Comparison of ENCODE assay signal across 10 cellular contexts in the genomic region with DNA sequence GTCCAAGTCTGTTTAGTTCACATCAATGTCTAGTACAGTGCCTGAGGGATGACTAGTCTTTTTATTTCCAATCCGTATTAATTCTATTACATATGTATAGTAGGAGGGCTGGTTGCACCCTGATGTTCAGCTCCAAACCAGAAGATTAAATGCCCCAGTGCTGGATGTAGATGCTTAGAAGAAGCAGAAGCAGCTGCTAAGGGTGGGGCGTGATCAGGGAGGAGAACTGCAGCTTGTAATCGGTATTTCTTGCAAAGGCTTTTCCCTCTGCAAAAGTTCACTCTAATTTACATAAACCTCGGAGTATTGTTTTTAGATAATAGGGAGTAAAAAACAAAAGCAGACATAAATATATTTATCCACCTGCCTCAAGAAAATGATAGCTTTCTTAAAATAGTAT.
DNase-seq lines count a peak whose midpoint lies in the region; ATAC-seq and TF ChIP-seq lines count a peak whose summit lies in the region.
"Had no signal": no experiment of that assay in that cellular context is flagged by ENCODE, and none has a peak within 500 bp of the region (broad histone marks: within the 10 kb centered on the region; RNA-seq: fewer than 3 reads in every experiment).

No MANE protein-coding gene starts in this region.

- no peak overlapping the region for H4K5ac ChIP-seq in mesendoderm (ENCODE audit: low read length)

- no peak overlapping the region for H2BK5ac ChIP-seq in mesendoderm (ENCODE audit: low read length)

- peak overlapping the region; percentile 80 for H3K4me3 Mint-ChIP-seq in activated T-cell treated with anti-CD3 and anti-CD28 coated beads, Interleukin-2, amount 50 U/mL, for 4 hours
- peak overlapping the region; percentile 67 for H3K4me3 Mint-ChIP-seq in activated CD8-positive, alpha-beta T cell treated with anti-CD3 and anti-CD28 coated beads, Interleukin-2, amount 10 ng/mL, durations not matched to agents 7 days and 5 days
- H3K4me3 Mint-ChIP-seq in stimulated activated naive CD8-positive, alpha-beta T cell treated with anti-CD3 and anti-CD28 coated beads, Interleukin-15, amount 100 ng/mL, for 72 hours = peak overlapping the region; percentile 81 to 91

- CTCF ChIA-PET in activated CD8-positive, alpha-beta T cell treated with anti-CD3 and anti-CD28 coated beads, Interleukin-2, amount 10 ng/mL, durations not matched to agents 7 days and 5 days (lab: Charles Lee) = interaction anchor here (0.7 to 4.9 kb wide), 17 partner anchors 11 to 208 kb away, joined by 3 to 35 read pairs (median 4); a partner anchor contains a TSS

- TF ChIP-seq CTCF in vagina (IDR thresholded peaks at IDR 0.05) = no peak

- H4K8ac ChIP-seq in mesendoderm (ENCODE audit: low read depth, low read length) = no peak overlapping the region

- no peak overlapping the region for H2BK15ac ChIP-seq in mesendoderm (replicated peaks; ENCODE audit: low read depth)

- no peaks in the 10 kb centered on the region for H3K79me1 ChIP-seq in mesendoderm (ENCODE audit: low read length)

- no peak overlapping the region for H3K27ac ChIP-seq in vagina
- H3K27ac ChIP-seq in mesendoderm (ENCODE audit: low read depth, low read length) = no peak overlapping the region
- H3K27ac ChIP-seq: WERI-Rb-1 had no signal

- no CpG with 5 or more reads among the region's 4 CpGs for WGBS in mesendoderm (ENCODE audit: extremely low coverage, insufficient coverage, low lambda C conversion rate)

- H3K4me3 ChIP-seq in vagina = no peak overlapping the region
- no peak overlapping the region for H3K4me3 ChIP-seq in mesendoderm (ENCODE audit: low read length)

- no peaks in the 10 kb centered on the region for H3K27me3 Mint-ChIP-seq in activated T-cell treated with anti-CD3 and anti-CD28 coated beads, Interleukin-2, amount 50 U/mL, for 4 hours (ENCODE audit: low read depth)
- no peaks in the 10 kb centered on the region for H3K27me3 Mint-ChIP-seq in activated CD8-positive, alpha-beta T cell treated with anti-CD3 and anti-CD28 coated beads, Interleukin-2, amount 10 ng/mL, durations not matched to agents 7 days and 5 days (ENCODE audit: low read depth)
- no peaks in the 10 kb centered on the region for H3K27me3 Mint-ChIP-seq in stimulated activated naive CD8-positive, alpha-beta T cell treated with anti-CD3 and anti-CD28 coated beads, Interleukin-15, amount 100 ng/mL, for 72 hours

- DNase-seq in activated T-cell treated with anti-CD3 and anti-CD28 coated beads, Interleukin-2, amount 50 U/mL, for 4 hours = no peak
- DNase-seq in activated T-cell treated with anti-CD3 and anti-CD28 coated beads for 4 hours = no peak
- peak; percentile 50 for DNase-seq in activated CD8-positive, alpha-beta T cell treated with anti-CD3 and anti-CD28 coated beads, Interleukin-2, amount 10 ng/mL, durations not matched to agents 7 days and 5 days
- DNase-seq in stimulated activated naive CD8-positive, alpha-beta T cell treated with anti-CD3 and anti-CD28 coated beads, Interleukin-15, amount 100 ng/mL, for 72 hours = peak in 1 of 2 donors; percentile 33
- DNase-seq in vagina (ENCODE audit: extremely low spot score in 2 of 2) = no peak
- DNase-seq in mesendoderm = no peak
- DNase-seq: NCI-H345, WERI-Rb-1 had no signal

- POLR2A ChIA-PET in activated CD8-positive, alpha-beta T cell treated with anti-CD3 and anti-CD28 coated beads, Interleukin-2, amount 10 ng/mL, durations not matched to agents 7 days and 5 days (lab: Charles Lee) = interaction anchor here (0.6 to 11.7 kb wide), 13 partner anchors 8 to 188 kb away, joined by 3 to 249 read pairs (median 5); a partner anchor contains a TSS

- no peak for TF ChIP-seq POLR2A in vagina (IDR thresholded peaks at IDR 0.05)

- ATAC-seq in activated T-cell treated with anti-CD3 and anti-CD28 coated beads, Interleukin-2, amount 50 U/mL, for 4 hours = peak in 1 of 2 donors; percentile 44
- ATAC-seq in HG03066 (IDR thresholded peaks at IDR 0.05; ENCODE audit: low read depth, unreplicated experiment) (peak; percentile 16), HG03196 (IDR thresholded peaks at IDR 0.05; ENCODE audit: unreplicated experiment) (no peak)
- peak; percentile 17 for ATAC-seq in activated CD8-positive, alpha-beta T cell treated with anti-CD3 and anti-CD28 coated beads, Interleukin-2, amount 10 ng/mL, durations not matched to agents 7 days and 5 days
- peak; percentile 44 for ATAC-seq in stimulated activated naive CD8-positive, alpha-beta T cell treated with anti-CD3 and anti-CD28 coated beads, Interleukin-15, amount 100 ng/mL, for 72 hours

- H3K9me3 ChIP-seq in vagina = no peaks in the 10 kb centered on the region

- no peak overlapping the region for H3K56ac ChIP-seq in mesendoderm (ENCODE audit: low read length)

- no peak overlapping the region for H3K18ac ChIP-seq in mesendoderm (ENCODE audit: low read length)

- no peak overlapping the region for H2AK5ac ChIP-seq in mesendoderm (ENCODE audit: low read length)

- no peak overlapping the region for H2BK120ac ChIP-seq in mesendoderm (ENCODE audit: low read depth, low read length)

- H3K9me3 Mint-ChIP-seq in activated T-cell treated with anti-CD3 and anti-CD28 coated beads, Interleukin-2, amount 50 U/mL, for 4 hours = no peaks in the 10 kb centered on the region
- peaks cover 5% of the 10 kb centered on the region for H3K9me3 Mint-ChIP-seq in activated CD8-positive, alpha-beta T cell treated with anti-CD3 and anti-CD28 coated beads, Interleukin-2, amount 10 ng/mL, durations not matched to agents 7 days and 5 days (ENCODE audit: insufficient read depth)
- no peaks in the 10 kb centered on the region for H3K9me3 Mint-ChIP-seq in stimulated activated naive CD8-positive, alpha-beta T cell treated with anti-CD3 and anti-CD28 coated beads, Interleukin-15, amount 100 ng/mL, for 72 hours

- H3K36me3 ChIP-seq in vagina (no peaks in the 10 kb centered on the region), mesendoderm (ENCODE audit: control insufficient read depth, insufficient read depth, low read length) (no peaks in the 10 kb centered on the region)
- H3K36me3 ChIP-seq: WERI-Rb-1 had no signal

- peaks cover 58% of the 10 kb centered on the region for H3K4me1 Mint-ChIP-seq in activated T-cell treated with anti-CD3 and anti-CD28 coated beads, Interleukin-2, amount 50 U/mL, for 4 hours (ENCODE audit: low read depth)
- H3K4me1 Mint-ChIP-seq in activated CD8-positive, alpha-beta T cell treated with anti-CD3 and anti-CD28 coated beads, Interleukin-2, amount 10 ng/mL, durations not matched to agents 7 days and 5 days (ENCODE audit: low read depth) = peaks cover 57% of the 10 kb centered on the region
- peaks cover 59% of the 10 kb centered on the region for H3K4me1 Mint-ChIP-seq in stimulated activated naive CD8-positive, alpha-beta T cell treated with anti-CD3 and anti-CD28 coated beads, Interleukin-15, amount 100 ng/mL, for 72 hours

- peak overlapping the region; percentile 96 for H3K27ac Mint-ChIP-seq in activated CD8-positive, alpha-beta T cell treated with anti-CD3 and anti-CD28 coated beads, Interleukin-2, amount 10 ng/mL, durations not matched to agents 7 days and 5 days
- H3K27ac Mint-ChIP-seq in stimulated activated naive CD8-positive, alpha-beta T cell treated with anti-CD3 and anti-CD28 coated beads, Interleukin-15, amount 100 ng/mL, for 72 hours = peak overlapping the region; percentile 36 to 99

- no peak overlapping the region for H3K23ac ChIP-seq in mesendoderm (ENCODE audit: low read length)

- no peaks in the 10 kb centered on the region for H3K79me2 ChIP-seq in mesendoderm (ENCODE audit: control insufficient read depth, insufficient read depth, low read length)

- no peaks in the 10 kb centered on the region for H3K27me3 ChIP-seq in vagina
- H3K27me3 ChIP-seq in mesendoderm (ENCODE audit: insufficient read depth, low read length, poor library complexity) = no peaks in the 10 kb centered on the region

- H3K36me3 Mint-ChIP-seq in activated T-cell treated with anti-CD3 and anti-CD28 coated beads, Interleukin-2, amount 50 U/mL, for 4 hours (ENCODE audit: insufficient read depth) = no peaks in the 10 kb centered on the region
- peaks cover 2% of the 10 kb centered on the region for H3K36me3 Mint-ChIP-seq in activated CD8-positive, alpha-beta T cell treated with anti-CD3 and anti-CD28 coated beads, Interleukin-2, amount 10 ng/mL, durations not matched to agents 7 days and 5 days (ENCODE audit: low read depth)

- intact Hi-C loops in vagina (cut with DNase I) = no loop called here

- no peak overlapping the region for H3K4ac ChIP-seq in mesendoderm (ENCODE audit: low read depth, low read length)

- H3K9ac ChIP-seq in mesendoderm (ENCODE audit: low read length) = no peak overlapping the region

- no peaks in the 10 kb centered on the region for H3K4me1 ChIP-seq in vagina
- no peaks in the 10 kb centered on the region for H3K4me1 ChIP-seq in mesendoderm (ENCODE audit: control insufficient read depth, low read depth, low read length)

- no peak overlapping the region for H3K4me2 ChIP-seq in mesendoderm (ENCODE audit: low read length)
